Comparison of ENCODE assay signal across 25 cellular contexts in genomic region chr10:102767428-102768160, GRCh38. TPM values are rescaled to one million over a fixed set of nuclear protein-coding genes. Genes with fewer than 3 reads are reported as not detected.
DNase-seq lines count a peak whose midpoint lies in the region; ATAC-seq, FAIRE-seq and TF ChIP-seq lines count a peak whose summit lies in the region.
"Had no signal": no experiment of that assay in that cellular context is flagged by ENCODE, and none has a peak within 500 bp of the region (broad histone marks: within the 10 kb centered on the region; RNA-seq: fewer than 3 reads in every experiment).

No MANE protein-coding gene starts in this region.

- no peaks in the 10 kb centered on the region for H3K9me1 ChIP-seq in keratinocyte (ENCODE audit: control insufficient read depth, extremely low read depth, insufficient read depth, low read length)

- H3K4me2 ChIP-seq in keratinocyte (ENCODE audit: control insufficient read depth, extremely low read depth, insufficient read depth, low read depth, low read length): no peak overlapping the region
- H3K4me2 ChIP-seq: SK-N-SH had no signal

- H3K36me3 ChIP-seq in keratinocyte (ENCODE audit: control insufficient read depth in 2 of 2, extremely low read depth in 1 of 2, insufficient read depth in 2 of 2, low read length in 2 of 2): peaks cover 0 to 3% of the 10 kb centered on the region in 2 experiments

- no peaks in the 10 kb centered on the region for H3K27me3 ChIP-seq in keratinocyte (ENCODE audit: control insufficient read depth, extremely low read depth, insufficient read depth, low read length)
- H3K27me3 ChIP-seq: heart right ventricle had no signal

- no peak for FAIRE-seq in keratinocyte (lab: Jason Lieb, UNC)
- FAIRE-seq: H54, HepG2 had no signal

- peaks cover 69% of the 10 kb centered on the region for H3K4me1 Mint-ChIP-seq in activated T-cell treated with anti-CD3 and anti-CD28 coated beads, Interleukin-2, amount 50 U/mL, for 24 hours (ENCODE audit: low read depth)
- peaks cover 23 to 55% of the 10 kb centered on the region in 2 donors for H3K4me1 Mint-ChIP-seq in stimulated activated naive B cell treated with anti-CD40 and anti-IgM and Interleukin-4, amounts not matched to agents 10 μg/mL and 1 μg/mL and 100 μg/mL, for 72 hours
- H3K4me1 Mint-ChIP-seq in T-cell: peaks cover 42 to 56% (median 45%) of the 10 kb centered on the region in 3 donors

- dilution Hi-C loops in keratinocyte (cut with MboI; ENCODE audit: extremely low pct_ligation_motif_present, low sequenced_read_pairs): no loop called here

- peak; percentile 48 to 49 for ATAC-seq in stimulated activated naive B cell treated with anti-CD40 and anti-IgM and Interleukin-4, amounts not matched to agents 10 μg/mL and 1 μg/mL and 100 μg/mL, for 72 hours (replicated peaks)
- ATAC-seq in T-cell (replicated peaks in 1 of 4): no peak
- ATAC-seq: heart right ventricle; HepG2; naive thymus-derived CD4-positive, alpha-beta T cell had no signal

- no peak overlapping the region for H3K4me3 ChIP-seq in keratinocyte (ENCODE audit: control insufficient read depth in 2 of 3, extremely low read depth in 1 of 3, insufficient read depth in 2 of 3, low read depth in 1 of 3, low read length in 3 of 3)
- H3K4me3 ChIP-seq: heart right ventricle had no signal

- no peaks in the 10 kb centered on the region for H3K27me3 Mint-ChIP-seq in activated T-cell treated with anti-CD3 and anti-CD28 coated beads, Interleukin-2, amount 50 U/mL, for 24 hours
- H3K27me3 Mint-ChIP-seq in stimulated activated naive B cell treated with anti-CD40 and anti-IgM and Interleukin-4, amounts not matched to agents 10 μg/mL and 1 μg/mL and 100 μg/mL, for 72 hours: no peaks in the 10 kb centered on the region
- no peaks in the 10 kb centered on the region for H3K27me3 Mint-ChIP-seq in T-cell
- H3K27me3 Mint-ChIP-seq: brain; naive thymus-derived CD4-positive, alpha-beta T cell had no signal

- TF ChIP-seq CTCF in RWPE1 (conservative IDR thresholded peaks at IDR 0.05; ENCODE audit: low read depth): no peak
- TF ChIP-seq CTCF in keratinocyte (optimal IDR thresholded peaks at IDR 0.05 in 1 of 3, IDR thresholded peaks at IDR 0.05 in 1 of 3, conservative IDR thresholded peaks at IDR 0.05 in 1 of 3; ENCODE audit: extremely low read depth in 1 of 3, insufficient read depth in 2 of 3, low read length in 3 of 3): no peak

- CTCF ChIA-PET in RWPE1 (lab: Yijun Ruan, JAX) (interaction anchor here (0.6 kb wide), 1 partner anchor 49 kb away, joined by 9 read pairs; no protein-coding TSS in a partner anchor), T-cell (lab: Charles Lee) (interaction anchor here in 1 of 2 donors (0.7 kb wide), 1 partner anchor 1110 kb away, joined by 3 read pairs; no protein-coding TSS in a partner anchor)

- no peaks in the 10 kb centered on the region for H4K20me1 ChIP-seq in keratinocyte (ENCODE audit: control insufficient read depth, extremely low read depth, insufficient read depth, low read length)

- H3K4me3 Mint-ChIP-seq in activated T-cell treated with anti-CD3 and anti-CD28 coated beads, Interleukin-2, amount 50 U/mL, for 24 hours: no peak overlapping the region
- no peak overlapping the region for H3K4me3 Mint-ChIP-seq in stimulated activated naive B cell treated with anti-CD40 and anti-IgM and Interleukin-4, amounts not matched to agents 10 μg/mL and 1 μg/mL and 100 μg/mL, for 72 hours
- H3K4me3 Mint-ChIP-seq in T-cell: no peak overlapping the region
- H3K4me3 Mint-ChIP-seq: brain; T-helper 2 cell treated with Interferon-gamma antibody and Interleukin-4, amounts not matched to agents 5 μg/mL and 100 μg/mL, for 36 hours had no signal

- H3K27ac Mint-ChIP-seq in activated T-cell treated with anti-CD3 and anti-CD28 coated beads, Interleukin-2, amount 50 U/mL, for 24 hours: peak overlapping the region; percentile 4
- H3K27ac Mint-ChIP-seq in stimulated activated naive B cell treated with anti-CD40 and anti-IgM and Interleukin-4, amounts not matched to agents 10 μg/mL and 1 μg/mL and 100 μg/mL, for 72 hours: no peak overlapping the region
- H3K27ac Mint-ChIP-seq in T-cell: no peak overlapping the region

- H3K36me3 Mint-ChIP-seq in activated T-cell treated with anti-CD3 and anti-CD28 coated beads, Interleukin-2, amount 50 U/mL, for 24 hours (ENCODE audit: low read depth): peaks cover 40% of the 10 kb centered on the region
- H3K36me3 Mint-ChIP-seq in stimulated activated naive B cell treated with anti-CD40 and anti-IgM and Interleukin-4, amounts not matched to agents 10 μg/mL and 1 μg/mL and 100 μg/mL, for 72 hours: peaks cover 15 to 28% of the 10 kb centered on the region in 2 donors
- peaks cover 35% of the 10 kb centered on the region for H3K36me3 Mint-ChIP-seq in T-cell

- H3K27ac ChIP-seq in RWPE1 (peak overlapping the region; percentile 83), keratinocyte (ENCODE audit: control insufficient read depth, insufficient read depth, low read length) (peak overlapping the region; percentile 1)
- H3K27ac ChIP-seq: heart right ventricle, HL-60 had no signal

- H3K9me3 ChIP-seq in keratinocyte (ENCODE audit: control insufficient read depth, low read depth, low read length): no peaks in the 10 kb centered on the region
- H3K9me3 ChIP-seq: Caco-2, heart right ventricle, SK-N-SH had no signal

- H2AFZ ChIP-seq in keratinocyte (ENCODE audit: control insufficient read depth, low read length): no peak overlapping the region

- no peak for DNase-seq in activated T-cell treated with anti-CD3 and anti-CD28 coated beads, Interleukin-2, amount 50 U/mL, for 24 hours
- no peak for DNase-seq in activated T-cell treated with anti-CD3 and anti-CD28 coated beads, Interleukin-2, amount 50 U/mL, for 48 hours
- DNase-seq in RWPE1 (ENCODE audit: low spot score): no peak
- no peak for DNase-seq in keratinocyte (ENCODE audit: low read depth, low spot score)
- no peak for DNase-seq in stimulated activated naive B cell treated with anti-CD40 and anti-IgM and Interleukin-4, amounts not matched to agents 10 μg/mL and 1 μg/mL and 100 μg/mL, for 72 hours
- DNase-seq in NCI-H1417 (lab: John Stamatoyannopoulos, UW): no peak
- no peak for DNase-seq in T-cell
- no peak for DNase-seq in hepatic stellate cell (ENCODE audit: low spot score)
- DNase-seq: activated CD4-positive, alpha-beta T cell treated with anti-CD3 and anti-CD28 coated beads, Interleukin-2, amount 50 U/mL, for 1 hour; activated gamma-delta T cell treated with Interleukin-2 at 50 U/mL for 16 hours; AML-193; Caco-2; effector CD8-positive, alpha-beta T cell; heart right ventricle; naive thymus-derived CD4-positive, alpha-beta T cell; NCI-H1092; NCI-H187 treated with DMSO at 0.1 percent for 48 hours; NCI-H69; stimulated activated CD4-positive, alpha-beta T cell treated with anti-CD3 and anti-CD28 coated beads, Interleukin-15, amount 100 ng/mL, for 24 hours had no signal

- H3K4me1 ChIP-seq in keratinocyte (ENCODE audit: control insufficient read depth, extremely low read depth, insufficient read depth, low read length): peaks cover 51% of the 10 kb centered on the region

- no peak overlapping the region for H3K9ac ChIP-seq in keratinocyte (ENCODE audit: control insufficient read depth, extremely low read depth, insufficient read depth, low read length)
- H3K9ac ChIP-seq: SK-N-SH had no signal

- no peaks in the 10 kb centered on the region for H3K79me2 ChIP-seq in keratinocyte (ENCODE audit: control insufficient read depth, insufficient read depth, low read length)

- POLR2A ChIA-PET in RWPE1 (lab: Yijun Ruan, JAX; ENCODE audit: low non-redundant PET) (no interaction called here), T-cell (lab: Charles Lee) (no interaction called here)

- H3K9me3 Mint-ChIP-seq in activated T-cell treated with anti-CD3 and anti-CD28 coated beads, Interleukin-2, amount 50 U/mL, for 24 hours: no peaks in the 10 kb centered on the region
- H3K9me3 Mint-ChIP-seq in stimulated activated naive B cell treated with anti-CD40 and anti-IgM and Interleukin-4, amounts not matched to agents 10 μg/mL and 1 μg/mL and 100 μg/mL, for 72 hours: no peaks in the 10 kb centered on the region
- H3K9me3 Mint-ChIP-seq in T-cell: no peaks in the 10 kb centered on the region
- H3K9me3 Mint-ChIP-seq: brain; naive thymus-derived CD4-positive, alpha-beta T cell; T-helper 2 cell treated with Interferon-gamma antibody and Interleukin-4, amounts not matched to agents 5 μg/mL and 100 μg/mL, for 36 hours had no signal

RNA-seq across cellular contexts. Expression of gene WBP1L, which starts 23.8 kb away (rescaled TPM):
- polyA plus RNA-seq in keratinocyte: 24.3 to 45.7 TPM (median 27.3 TPM) in 3 replicates
- 25.9 TPM for polyA plus RNA-seq in keratinocyte (2011; ENCODE audit: low read depth)
- 30.8 and 32.7 TPM in 2 replicates for polyA plus RNA-seq in keratinocyte (2011; cell fraction: cytosol; rRNA removed)
- 33.6 and 38.0 TPM in 2 replicates for polyA plus RNA-seq in keratinocyte (2011; cell fraction: nucleus; rRNA removed)
- polyA plus RNA-seq in keratinocyte (2012; ENCODE audit: low replicate concordance): 21.5 and 33.4 TPM in 2 replicates
- polyA minus RNA-seq in keratinocyte: 42.8 to 84.0 TPM (median 50.9 TPM) in 3 replicates
- polyA minus RNA-seq in keratinocyte (2011; cell fraction: cytosol; rRNA and poly(A)+ RNA removed): 51.8 TPM
- polyA minus RNA-seq in keratinocyte (2011; cell fraction: nucleus; rRNA and poly(A)+ RNA removed): 41.7 and 46.7 TPM in 2 replicates
- total RNA-seq in T-cell: 10 to 100 TPM; 20.0 to 38.5 (median 33.0) TPM

RNA-seq across cellular contexts. Expression of gene SFXN2, which starts 53.2 kb away (rescaled TPM):
- 1.7 to 5.7 TPM (median 5.0 TPM) in 3 replicates for polyA plus RNA-seq in keratinocyte
- 0.20 TPM for polyA plus RNA-seq in keratinocyte (2011; ENCODE audit: low read depth)
- 2.5 TPM in 2 replicates for polyA plus RNA-seq in keratinocyte (2011; cell fraction: cytosol; rRNA removed)
- polyA plus RNA-seq in keratinocyte (2011; cell fraction: nucleus; rRNA removed): 2.4 and 3.1 TPM in 2 replicates
- 0.45 and 4.8 TPM in 2 replicates for polyA plus RNA-seq in keratinocyte (2012; ENCODE audit: low replicate concordance)
- polyA minus RNA-seq in keratinocyte: 6.3 to 24.1 TPM (median 11.6 TPM) in 3 replicates
- 4.2 TPM for polyA minus RNA-seq in keratinocyte (2011; cell fraction: cytosol; rRNA and poly(A)+ RNA removed)
- polyA minus RNA-seq in keratinocyte (2011; cell fraction: nucleus; rRNA and poly(A)+ RNA removed): 1.1 and 2.3 TPM in 2 replicates
- 10 to 100 TPM in 4 of 5 donors, 1 to 10 TPM in 1; 9.2 to 32.6 (median 22.6) TPM for total RNA-seq in T-cell

RNA-seq across cellular contexts. Expression of gene ARL3, which starts 53.4 kb away (rescaled TPM):
- polyA plus RNA-seq in keratinocyte: 7.0 to 10.7 TPM (median 9.2 TPM) in 3 replicates
- 15.2 TPM for polyA plus RNA-seq in keratinocyte (2011; ENCODE audit: low read depth)
- polyA plus RNA-seq in keratinocyte (2011; cell fraction: cytosol; rRNA removed): 8.3 and 9.4 TPM in 2 replicates
- 2.9 and 3.1 TPM in 2 replicates for polyA plus RNA-seq in keratinocyte (2011; cell fraction: nucleus; rRNA removed)
- 9.7 and 11.4 TPM in 2 replicates for polyA plus RNA-seq in keratinocyte (2012; ENCODE audit: low replicate concordance)
- polyA minus RNA-seq in keratinocyte: 2.1 to 2.3 TPM (median 2.1 TPM) in 3 replicates
- polyA minus RNA-seq in keratinocyte (2011; cell fraction: cytosol; rRNA and poly(A)+ RNA removed): 3.6 TPM
- 0.53 and 1.2 TPM in 2 replicates for polyA minus RNA-seq in keratinocyte (2011; cell fraction: nucleus; rRNA and poly(A)+ RNA removed)
- 1 to 10 TPM; 2.7 to 5.0 (median 3.5) TPM for total RNA-seq in T-cell

Comparison
In these comparisons a context has a peak if more than half of its experiments do, and no peak if none do; other contexts are left out.
1. ATAC-seq: peak in stimulated activated naive B cell treated with anti-CD40 and anti-IgM and Interleukin-4, amounts not matched to agents 10 μg/mL and 1 μg/mL and 100 μg/mL, for 72 hours (2 of 2); none in T-cell (0 of 4).